16 cellular contexts compared by ENCODE assay signal in the genomic region with DNA sequence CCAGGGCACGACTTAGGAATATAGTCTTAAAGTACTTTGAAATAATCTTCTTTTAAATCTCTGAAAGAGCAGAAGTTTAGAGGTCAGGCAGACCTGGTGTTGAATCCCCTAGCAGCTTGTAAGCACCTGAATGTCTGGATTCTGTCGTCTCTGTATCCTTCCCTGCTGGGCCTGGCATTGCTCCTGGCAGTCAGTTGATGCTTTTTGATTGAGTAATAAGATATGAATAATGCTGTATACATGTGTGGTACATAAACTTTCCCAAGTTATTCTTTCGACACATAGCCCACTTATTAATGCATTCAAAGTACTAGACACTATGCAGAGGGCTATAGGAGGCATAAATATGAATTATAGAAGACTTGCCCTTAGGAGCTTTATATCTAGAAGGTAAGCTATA.
DNase-seq lines count a peak whose midpoint lies in the region; ATAC-seq and TF ChIP-seq lines count a peak whose summit lies in the region.
"Had no signal": no experiment of that assay in that cellular context is flagged by ENCODE, and none has a peak within 500 bp of the region (broad histone marks: within the 10 kb centered on the region; RNA-seq: fewer than 3 reads in every experiment).

No MANE protein-coding gene starts in this region.

- H3K27ac ChIP-seq in effector memory CD4-positive, alpha-beta T cell (ENCODE audit: insufficient read depth, low read length, poor library complexity, severe bottlenecking): peak overlapping the region; percentile 34

- no peaks in the 10 kb centered on the region for H3K9me3 ChIP-seq in effector memory CD4-positive, alpha-beta T cell (ENCODE audit: control insufficient read depth, low read length)
- H3K9me3 ChIP-seq: HAP-1 had no signal

- in situ Hi-C loops in ACHN (cut with HindIII; ENCODE audit: low pct_ligation_motif_present, low pct_unique_long_range_greater_than_20kb, low sequenced_read_pairs): no loop called here

- H3K36me3 Mint-ChIP-seq in activated naive CD4-positive, alpha-beta T cell treated with anti-CD3 and anti-CD28 coated beads, Interleukin-2, amount 50 U/mL, for 24 hours: peaks cover 25% of the 10 kb centered on the region
- H3K36me3 Mint-ChIP-seq in stimulated activated memory B cell treated with anti-CD40 and anti-IgM and Interleukin-4, amounts not matched to agents 10 μg/mL and 1 μg/mL and 100 μg/mL, for 72 hours: peaks cover 39% of the 10 kb centered on the region
- H3K36me3 Mint-ChIP-seq: IgD-negative memory B cell had no signal

- H3K27ac Mint-ChIP-seq in activated naive CD4-positive, alpha-beta T cell treated with anti-CD3 and anti-CD28 coated beads, Interleukin-2, amount 50 U/mL, for 24 hours: peak overlapping the region; percentile 92
- H3K27ac Mint-ChIP-seq in stimulated activated memory B cell treated with anti-CD40 and anti-IgM and Interleukin-4, amounts not matched to agents 10 μg/mL and 1 μg/mL and 100 μg/mL, for 72 hours: peak overlapping the region; percentile 44

- H3K4me3 Mint-ChIP-seq in activated naive CD4-positive, alpha-beta T cell treated with anti-CD3 and anti-CD28 coated beads, Interleukin-2, amount 50 U/mL, for 24 hours: no peak overlapping the region
- no peak overlapping the region for H3K4me3 Mint-ChIP-seq in stimulated activated memory B cell treated with anti-CD40 and anti-IgM and Interleukin-4, amounts not matched to agents 10 μg/mL and 1 μg/mL and 100 μg/mL, for 72 hours
- H3K4me3 Mint-ChIP-seq: IgD-negative memory B cell had no signal

- H3K36me3 ChIP-seq in effector memory CD4-positive, alpha-beta T cell (ENCODE audit: control insufficient read depth, insufficient read depth, low read length): peaks cover 63% of the 10 kb centered on the region

- H3K4me3 ChIP-seq in effector memory CD4-positive, alpha-beta T cell (ENCODE audit: insufficient read depth, low read depth, low read length, poor library complexity, severe bottlenecking): no peak overlapping the region
- H3K4me3 ChIP-seq: HAP-1 had no signal

- peak; percentile 54 for ATAC-seq in SK-N-SH treated with all-trans-retinoic acid at 6 μM for 48 hours
- no peak for ATAC-seq in stimulated activated memory B cell treated with anti-CD40 and anti-IgM and Interleukin-4, amounts not matched to agents 10 μg/mL and 1 μg/mL and 100 μg/mL, for 72 hours
- no peak for ATAC-seq in HG03342 (IDR thresholded peaks at IDR 0.05; ENCODE audit: unreplicated experiment)

- peaks cover 96% of the 10 kb centered on the region for H3K4me1 Mint-ChIP-seq in activated naive CD4-positive, alpha-beta T cell treated with anti-CD3 and anti-CD28 coated beads, Interleukin-2, amount 50 U/mL, for 24 hours
- H3K4me1 Mint-ChIP-seq in stimulated activated memory B cell treated with anti-CD40 and anti-IgM and Interleukin-4, amounts not matched to agents 10 μg/mL and 1 μg/mL and 100 μg/mL, for 72 hours: peaks cover 15% of the 10 kb centered on the region

- no peaks in the 10 kb centered on the region for H3K27me3 Mint-ChIP-seq in activated naive CD4-positive, alpha-beta T cell treated with anti-CD3 and anti-CD28 coated beads, Interleukin-2, amount 50 U/mL, for 24 hours
- no peaks in the 10 kb centered on the region for H3K27me3 Mint-ChIP-seq in stimulated activated memory B cell treated with anti-CD40 and anti-IgM and Interleukin-4, amounts not matched to agents 10 μg/mL and 1 μg/mL and 100 μg/mL, for 72 hours
- H3K27me3 Mint-ChIP-seq: IgD-negative memory B cell had no signal

- no peaks in the 10 kb centered on the region for H3K9me3 Mint-ChIP-seq in activated naive CD4-positive, alpha-beta T cell treated with anti-CD3 and anti-CD28 coated beads, Interleukin-2, amount 50 U/mL, for 24 hours
- H3K9me3 Mint-ChIP-seq in stimulated activated memory B cell treated with anti-CD40 and anti-IgM and Interleukin-4, amounts not matched to agents 10 μg/mL and 1 μg/mL and 100 μg/mL, for 72 hours: no peaks in the 10 kb centered on the region
- H3K9me3 Mint-ChIP-seq: IgD-negative memory B cell had no signal

- DNase-seq in activated naive CD4-positive, alpha-beta T cell treated with Interleukin-2 at 50 U/mL for 16 hours: no peak
- no peak for DNase-seq in effector memory CD4-positive, alpha-beta T cell
- DNase-seq in ACHN: no peak
- DNase-seq in kidney glomerular epithelial cell (lab: John Stamatoyannopoulos, UW): no peak
- DNase-seq: cortex of kidney, foreskin melanocyte, NCI-H1930, NCI-H82, retina, SIG-M5 had no signal

- H3K27me3 ChIP-seq in effector memory CD4-positive, alpha-beta T cell (replicated peaks; ENCODE audit: control insufficient read depth, insufficient read depth, low read length, poor library complexity, severe bottlenecking): no peaks in the 10 kb centered on the region

- H3K4me1 ChIP-seq in effector memory CD4-positive, alpha-beta T cell (ENCODE audit: control insufficient read depth, insufficient read depth, low read length, poor library complexity, severe bottlenecking): peaks cover 80% of the 10 kb centered on the region
- H3K4me1 ChIP-seq: HAP-1 had no signal

TF ChIP-seq in SK-N-SH treated with all-trans-retinoic acid at 6 μM for 48 hours, 23 proteins besides CTCF, POLR2A, EP300 and RAD21:
- TF ChIP-seq ISL1 (CRISPR knock-in tag; IDR thresholded peaks at IDR 0.05) (peak; percentile 34), ZNF70 (CRISPR knock-in tag; IDR thresholded peaks at IDR 0.05) (no peak)
TF ChIP-seq in SK-N-SH treated with all-trans-retinoic acid at 6 μM for 48 hours: peak in this region for 1.
